Comparison of ENCODE assay signal across 10 cellular contexts in genomic region chr16:57799619-57800212, GRCh38. TPM values are rescaled to one million over a fixed set of nuclear protein-coding genes. Genes with fewer than 3 reads are reported as not detected.
DNase-seq lines count a peak whose midpoint lies in the region; ATAC-seq, FAIRE-seq and TF ChIP-seq lines count a peak whose summit lies in the region.
"Had no signal": no experiment of that assay in that cellular context is flagged by ENCODE, and none has a peak within 500 bp of the region (broad histone marks: within the 10 kb centered on the region; RNA-seq: fewer than 3 reads in every experiment).

No MANE protein-coding gene starts in this region.

- no peaks in the 10 kb centered on the region for H3K36me3 ChIP-seq in CD4-positive, alpha-beta memory T cell (ENCODE audit: insufficient read depth, low read length)
- H3K36me3 ChIP-seq in HEK293 (ENCODE audit: control insufficient read depth in 2 of 2, insufficient read depth in 1 of 2, low read length in 2 of 2) (peaks cover 0 to 9% of the 10 kb centered on the region in 2 experiments; a peak in 1 of 3 replicates), small intestine (ENCODE audit: control insufficient read depth in 2 of 2, insufficient read depth in 2 of 2, low read length in 2 of 2) (peaks cover 0 to 3% of the 10 kb centered on the region in 2 donors)

- no peak for ATAC-seq in central memory CD8-positive, alpha-beta T cell (replicated peaks; ENCODE audit: extremely low read depth, poor library complexity, severe bottlenecking)
- no peak for ATAC-seq in GM21390 (IDR thresholded peaks at IDR 0.05; ENCODE audit: unreplicated experiment)
- no peak for ATAC-seq in activated CD8-positive, alpha-beta memory T cell treated with anti-CD3 and anti-CD28 coated beads, Interleukin-2, amount 10 ng/mL, durations not matched to agents 7 days and 5 days

- H3K9me3 ChIP-seq in CD4-positive, alpha-beta memory T cell (ENCODE audit: control insufficient read depth in 1 of 2, low read length in 2 of 2) = no peaks in the 10 kb centered on the region
- H3K9me3 ChIP-seq in HEK293 (ENCODE audit: control insufficient read depth, insufficient read depth, low read depth, low read length) = no peaks in the 10 kb centered on the region
- H3K9me3 ChIP-seq in small intestine (ENCODE audit: control insufficient read depth, low read depth) = no peaks in the 10 kb centered on the region

- no peaks in the 10 kb centered on the region for H3K36me3 Mint-ChIP-seq in CD4-positive, alpha-beta memory T cell
- H3K36me3 Mint-ChIP-seq in central memory CD8-positive, alpha-beta T cell (ENCODE audit: insufficient read depth) = peaks cover 10% of the 10 kb centered on the region
- H3K36me3 Mint-ChIP-seq in nephron (ENCODE audit: low read depth) = no peaks in the 10 kb centered on the region
- H3K36me3 Mint-ChIP-seq in activated CD8-positive, alpha-beta memory T cell treated with anti-CD3 and anti-CD28 coated beads, Interleukin-2, amount 10 ng/mL, durations not matched to agents 7 days and 5 days = no peaks in the 10 kb centered on the region

- peaks cover 34% of the 10 kb centered on the region for H3K4me1 ChIP-seq in CD4-positive, alpha-beta memory T cell (ENCODE audit: insufficient read depth, low read length)
- H3K4me1 ChIP-seq in HEK293 (ENCODE audit: control insufficient read depth, insufficient read depth, low read length) (peaks cover 3% of the 10 kb centered on the region; the same call in 1 of the 2 replicates), small intestine (ENCODE audit: control insufficient read depth in 2 of 2, insufficient read depth in 1 of 2, low read depth in 1 of 2, low read length in 1 of 2) (peaks cover 19% of the 10 kb centered on the region in 2 donors)

- 38 to 45% (median 44%) methylated on average over 4 to 5 of the region's 5 CpGs for whole genome bisulfite sequencing in small intestine, 3 donors

- no peaks in the 10 kb centered on the region for H3K9me3 Mint-ChIP-seq in CD4-positive, alpha-beta memory T cell
- H3K9me3 Mint-ChIP-seq in central memory CD8-positive, alpha-beta T cell = no peaks in the 10 kb centered on the region
- no peaks in the 10 kb centered on the region for H3K9me3 Mint-ChIP-seq in nephron
- H3K9me3 Mint-ChIP-seq in activated CD8-positive, alpha-beta memory T cell treated with anti-CD3 and anti-CD28 coated beads, Interleukin-2, amount 10 ng/mL, durations not matched to agents 7 days and 5 days (ENCODE audit: low read depth) = no peaks in the 10 kb centered on the region

- CTCF ChIA-PET in CD4-positive, alpha-beta memory T cell (lab: Charles Lee; ENCODE audit: partially characterized antibody) = interaction anchor here (0.7 to 1.9 kb wide), 4 partner anchors 9 to 99 kb away, joined by 3 to 6 read pairs (median 4); no protein-coding TSS in a partner anchor
- CTCF ChIA-PET in HEK293 (lab: Yijun Ruan, JAX) = interaction anchor here (0.9 to 1.5 kb wide), 4 partner anchors 9 to 67 kb away, joined by 3 to 7 read pairs (median 6); no protein-coding TSS in a partner anchor
- CTCF ChIA-PET in activated CD8-positive, alpha-beta memory T cell treated with anti-CD3 and anti-CD28 coated beads, Interleukin-2, amount 10 ng/mL, durations not matched to agents 7 days and 5 days (lab: Charles Lee) = interaction anchor here (0.5 to 4.3 kb wide), 5 partner anchors 11 to 135 kb away, joined by 3 to 29 read pairs (median 4); no protein-coding TSS in a partner anchor

- intact Hi-C loops in CD4-positive, alpha-beta memory T cell (cut with micrococcal nuclease) = loop anchor here (5.0 kb wide), 1 partner anchor 203 kb away; the partner anchor contains the start of genes USB1 and ZNF319

- H3K27me3 Mint-ChIP-seq in CD4-positive, alpha-beta memory T cell = peaks cover 5 to 6% of the 10 kb centered on the region in 2 donors
- no peaks in the 10 kb centered on the region for H3K27me3 Mint-ChIP-seq in central memory CD8-positive, alpha-beta T cell
- peaks cover 14% of the 10 kb centered on the region for H3K27me3 Mint-ChIP-seq in nephron (ENCODE audit: low read depth)
- peaks cover 43% of the 10 kb centered on the region for H3K27me3 Mint-ChIP-seq in activated CD8-positive, alpha-beta memory T cell treated with anti-CD3 and anti-CD28 coated beads, Interleukin-2, amount 10 ng/mL, durations not matched to agents 7 days and 5 days

- POLR2A ChIA-PET in CD4-positive, alpha-beta memory T cell (lab: Charles Lee; ENCODE audit: partially characterized antibody) = interaction anchor here (1.4 to 2.1 kb wide), 2 partner anchors 10 to 63 kb away, joined by 4 to 10 read pairs; no protein-coding TSS in a partner anchor
- POLR2A ChIA-PET in HEK293 (lab: Yijun Ruan, JAX) = no interaction called here

- H3K27ac ChIP-seq in CD4-positive, alpha-beta memory T cell (ENCODE audit: low read depth, low read length) = no peak overlapping the region
- H3K27ac ChIP-seq in HEK293 (ENCODE audit: extremely low read depth, low read depth, low read length) = no peak overlapping the region
- no peak overlapping the region for H3K27ac ChIP-seq in small intestine (ENCODE audit: low read depth in 1 of 2, low read length in 1 of 2)

- H3K4me1 Mint-ChIP-seq in CD4-positive, alpha-beta memory T cell = peaks cover 22 to 42% (median 26%) of the 10 kb centered on the region in 4 donors
- peaks cover 45% of the 10 kb centered on the region for H3K4me1 Mint-ChIP-seq in central memory CD8-positive, alpha-beta T cell
- H3K4me1 Mint-ChIP-seq in nephron = peaks cover 59% of the 10 kb centered on the region
- peaks cover 26% of the 10 kb centered on the region for H3K4me1 Mint-ChIP-seq in activated CD8-positive, alpha-beta memory T cell treated with anti-CD3 and anti-CD28 coated beads, Interleukin-2, amount 10 ng/mL, durations not matched to agents 7 days and 5 days

- FAIRE-seq in small intestine (lab: Jason Lieb, UNC) = no peak

- no peaks in the 10 kb centered on the region for H3K27me3 ChIP-seq in CD4-positive, alpha-beta memory T cell (ENCODE audit: insufficient read depth, low read length)
- H3K27me3 ChIP-seq in small intestine (ENCODE audit: control insufficient read depth in 2 of 2, insufficient read depth in 2 of 2, low read length in 2 of 2) = no peaks in the 10 kb centered on the region

- peak overlapping the region in 5 of 7 donors; percentile 10 to 88 (median 48) for H3K27ac Mint-ChIP-seq in CD4-positive, alpha-beta memory T cell
- peak overlapping the region; percentile 88 for H3K27ac Mint-ChIP-seq in central memory CD8-positive, alpha-beta T cell (ENCODE audit: low read depth)
- peak overlapping the region; percentile 30 to 43 (median 38) for H3K27ac Mint-ChIP-seq in nephron
- H3K27ac Mint-ChIP-seq in activated CD8-positive, alpha-beta memory T cell treated with anti-CD3 and anti-CD28 coated beads, Interleukin-2, amount 10 ng/mL, durations not matched to agents 7 days and 5 days = no peak overlapping the region

- H3K4me3 Mint-ChIP-seq in CD4-positive, alpha-beta memory T cell = peak overlapping the region in 4 of 8 donors; percentile 12 to 61 (median 34)
- peak overlapping the region; percentile 37 for H3K4me3 Mint-ChIP-seq in central memory CD8-positive, alpha-beta T cell
- H3K4me3 Mint-ChIP-seq in nephron = peak overlapping the region; percentile 75 to 81 (median 76)
- no peak overlapping the region for H3K4me3 Mint-ChIP-seq in activated CD8-positive, alpha-beta memory T cell treated with anti-CD3 and anti-CD28 coated beads, Interleukin-2, amount 10 ng/mL, durations not matched to agents 7 days and 5 days

- no peak overlapping the region for H3K4me3 ChIP-seq in CD4-positive, alpha-beta memory T cell (ENCODE audit: low read length in 2 of 2)
- no peak overlapping the region for H3K4me3 ChIP-seq in HEK293 (ENCODE audit: low read depth, low read length)
- H3K4me3 ChIP-seq in small intestine (ENCODE audit: low read depth in 1 of 2, low read length in 2 of 2) = no peak overlapping the region

- DNase-seq in CD4-positive, alpha-beta memory T cell = no peak
- no peak for DNase-seq in central memory CD8-positive, alpha-beta T cell (ENCODE audit: low spot score in 2 of 2)
- DNase-seq in NCI-H526 treated with DMSO at 0.1 percent for 48 hours (lab: John Stamatoyannopoulos, UW) (no peak), small intestine (no peak)
- DNase-seq in activated CD8-positive, alpha-beta memory T cell treated with anti-CD3 and anti-CD28 coated beads, Interleukin-2, amount 10 ng/mL, durations not matched to agents 7 days and 5 days = no peak
- DNase-seq: central memory CD4-positive, alpha-beta T cell; Karpas-422 had no signal

- TF ChIP-seq CTCF in HEK293 (tag by site-specific recombination; IDR thresholded peaks at IDR 0.05) (no peak), nephron (IDR thresholded peaks at IDR 0.05; ENCODE audit: unreplicated experiment in 3 of 3) (no peak)

TF ChIP-seq in HEK293, 187 proteins besides CTCF, POLR2A, EP300 and RAD21 (continues in another document):
- TF ChIP-seq ZIC2 (tag by site-specific recombination; IDR thresholded peaks at IDR 0.05) (peak; percentile 63), ZNF558 (tag by site-specific recombination; IDR thresholded peaks at IDR 0.05) (no peak), ZNF175 (tag by site-specific recombination; IDR thresholded peaks at IDR 0.05) (no peak), ZNF544 (tag by site-specific recombination; IDR thresholded peaks at IDR 0.05) (no peak), ZNF514 (tag by site-specific recombination; IDR thresholded peaks at IDR 0.05) (no peak), ZNF449 (tag by site-specific recombination; IDR thresholded peaks at IDR 0.05) (peak; percentile 26; the same call in 1 of the 2 replicates)

RNA-seq across cellular contexts. Expression of gene KIFC3, which starts 2.6 kb away (rescaled TPM):
- total RNA-seq in CD4-positive, alpha-beta memory T cell = 1 to 10 TPM; 1.6 to 1.9 TPM
- not detected for polyA plus RNA-seq in CD4-positive, alpha-beta memory T cell
- under 1 TPM in 1 of 2 experiments, not detected in 1; 0.47 TPM for total RNA-seq in activated CD8-positive, alpha-beta memory T cell treated with anti-CD3 and anti-CD28 coated beads, Interleukin-2, amount 10 ng/mL, durations not matched to agents 7 days and 5 days
- 100 to 1,000 TPM in 2 of 3 donors, 10 to 100 TPM in 1; 12.8 to 237 (median 173) TPM for polyA plus RNA-seq in small intestine
